In genomic region chr14:103518416-103519042, GRCh38 we compare ENCODE assay signal across 8 cellular contexts. TPM values are rescaled to one million over a fixed set of nuclear protein-coding genes. Genes with fewer than 3 reads are reported as not detected.
DNase-seq lines count a peak whose midpoint lies in the region; ATAC-seq and TF ChIP-seq lines count a peak whose summit lies in the region.

No MANE protein-coding gene starts in this region.

- BruUV-seq in MCF 10A (replicated peaks; lab: Mats Ljungman, UMichigan): no TSS peak

- H3K9me3 Mint-ChIP-seq in MCF 10A (ENCODE audit: unreplicated experiment): no peaks in the 10 kb centered on the region

- DNase-seq in COLO668 (lab: John Stamatoyannopoulos, UW; ENCODE audit: unreplicated experiment): peak; percentile 71
- peak; percentile 72 for DNase-seq in HT1080 (ENCODE audit: low read depth)
- DNase-seq in T-helper 1 cell: peak in 4 of 5 donors; percentile 31 to 57 (median 46)
- peak; percentile 62 for DNase-seq in MCF 10A (ENCODE audit: unreplicated experiment)
- DNase-seq in iris pigment epithelial cell (ENCODE audit: low read depth): peak; percentile 33
- peak; percentile 54 for DNase-seq in stimulated activated CD4-positive, alpha-beta T cell treated with anti-CD3 and anti-CD28 coated beads, Interleukin-1b, Interleukin-23, amount 100 ng/mL, for 48 hours
- DNase-seq in SW480 (ENCODE audit: low spot score): no peak

- intact Hi-C loops in MCF 10A (cut with micrococcal nuclease): loop anchor here (1.0 kb wide), 1 partner anchor 28 kb away; no protein-coding TSS in a partner anchor

- H3K4me3 Mint-ChIP-seq in MCF 10A (ENCODE audit: unreplicated experiment): peak overlapping the region; percentile 36

- no peak overlapping the region for H3K27ac Mint-ChIP-seq in MCF 10A (ENCODE audit: low read depth, unreplicated experiment)

- no peaks in the 10 kb centered on the region for H3K27me3 Mint-ChIP-seq in MCF 10A (ENCODE audit: insufficient read depth, unreplicated experiment)

- POLR2A ChIA-PET in MCF 10A (lab: Yijun Ruan, JAX): interaction anchor here (0.6 to 4.7 kb wide), 6 partner anchors 10 to 58 kb away, joined by 3 to 52 read pairs (median 6); partner anchors contain the start of genes BAG5 and TRMT61A

- CTCF ChIA-PET in MCF 10A (lab: Yijun Ruan, JAX): interaction anchor here (0.7 to 7.0 kb wide), 11 partner anchors 8 to 117 kb away, joined by 3 to 126 read pairs (median 10); partner anchors contain the start of genes BAG5 and TRMT61A

- peaks cover 19% of the 10 kb centered on the region for H3K4me1 Mint-ChIP-seq in MCF 10A (ENCODE audit: insufficient read depth, unreplicated experiment)

- peaks cover 5% of the 10 kb centered on the region for H3K36me3 Mint-ChIP-seq in MCF 10A (ENCODE audit: insufficient read depth, unreplicated experiment)

- no peak for ATAC-seq in GM21423 (IDR thresholded peaks at IDR 0.05; ENCODE audit: unreplicated experiment)

- TF ChIP-seq CTCF in MCF 10A (IDR thresholded peaks at IDR 0.05; ENCODE audit: unreplicated experiment): peak; percentile 84

RNA-seq across cellular contexts. Expression of gene CKB, which starts 4.1 kb away (rescaled TPM):
- total RNA-seq in HT1080 (2014; rRNA removed; shearing (Covaris generic)): 5.9 and 6.9 TPM in 2 replicates
- 13.2 and 22.8 TPM in 2 replicates for polyA plus RNA-seq in HT1080 (2015; cell fraction: cytosol; rRNA removed)
- 7.5 and 9.2 TPM in 2 replicates for polyA plus RNA-seq in HT1080 (2015; cell fraction: nucleus; rRNA removed)
- total RNA-seq in MCF 10A (2022): 5.7 and 8.5 TPM in 2 replicates

RNA-seq across cellular contexts. Expression of gene TRMT61A, which starts 10.5 kb away (rescaled TPM):
- total RNA-seq in HT1080 (2014; rRNA removed; shearing (Covaris generic)): 29.0 and 34.1 TPM in 2 replicates
- 14.8 and 17.7 TPM in 2 replicates for polyA plus RNA-seq in HT1080 (2015; cell fraction: cytosol; rRNA removed)
- 23.7 and 24.2 TPM in 2 replicates for polyA plus RNA-seq in HT1080 (2015; cell fraction: nucleus; rRNA removed)
- total RNA-seq in MCF 10A (2022): 10.2 and 15.8 TPM in 2 replicates

RNA-seq across cellular contexts. Expression of gene BAG5, which starts 43.9 kb away (rescaled TPM):
- total RNA-seq in HT1080 (2014; rRNA removed; shearing (Covaris generic)): 19.7 and 23.8 TPM in 2 replicates
- 18.3 and 20.9 TPM in 2 replicates for polyA plus RNA-seq in HT1080 (2015; cell fraction: cytosol; rRNA removed)
- 13.4 and 14.0 TPM in 2 replicates for polyA plus RNA-seq in HT1080 (2015; cell fraction: nucleus; rRNA removed)
- total RNA-seq in MCF 10A (2022): 30.9 and 35.3 TPM in 2 replicates

RNA-seq across cellular contexts. Expression of gene COA8, which starts 44.2 kb away (rescaled TPM):
- 24.0 and 50.6 TPM in 2 replicates for total RNA-seq in HT1080 (2014; rRNA removed; shearing (Covaris generic))
- polyA plus RNA-seq in HT1080 (2015; cell fraction: cytosol; rRNA removed): 37.7 and 45.1 TPM in 2 replicates
- polyA plus RNA-seq in HT1080 (2015; cell fraction: nucleus; rRNA removed): 13.8 and 15.8 TPM in 2 replicates
- total RNA-seq in MCF 10A (2022): 68.9 and 70.8 TPM in 2 replicates
